ENCODE assay signal across 19 cellular contexts in the genomic region with DNA sequence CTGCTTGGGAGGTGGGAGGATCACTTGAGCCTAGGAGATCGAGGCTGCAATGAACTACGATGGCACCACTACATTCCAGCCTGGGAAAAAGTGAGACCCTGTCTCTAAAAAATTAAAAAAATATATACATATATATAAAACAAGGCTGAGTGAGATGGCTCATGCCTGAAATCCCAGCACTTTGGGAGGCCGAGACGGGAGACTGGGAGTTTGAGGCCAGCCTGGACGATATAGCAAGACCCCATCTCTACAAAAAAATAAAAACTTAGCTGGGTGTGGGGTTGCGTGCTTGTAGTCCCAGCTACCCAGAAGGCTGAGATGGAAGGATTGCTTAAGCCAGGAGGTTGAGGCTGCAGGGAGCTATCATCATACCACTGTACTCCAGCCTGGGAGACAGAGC.
DNase-seq lines count a peak whose midpoint lies in the region; ATAC-seq lines count a peak whose summit lies in the region.
"Had no signal": no experiment of that assay in that cellular context is flagged by ENCODE, and none has a peak within 500 bp of the region (broad histone marks: within the 10 kb centered on the region; RNA-seq: fewer than 3 reads in every experiment).

No MANE protein-coding gene starts in this region.

- no peak for DNase-seq in activated CD4-positive, alpha-beta T cell treated with anti-CD3 and anti-CD28 coated beads, Interleukin-2, amount 10 ng/mL, durations not matched to agents 7 days and 5 days
- DNase-seq in activated CD4-positive, alpha-beta T cell treated with anti-CD3 and anti-CD28 coated beads for 48 hours, result no peak
- DNase-seq in CD8-positive, alpha-beta memory T cell, result no peak
- DNase-seq in activated naive CD8-positive, alpha-beta T cell treated with anti-CD3 and anti-CD28 coated beads for 36 hours, result no peak
- DNase-seq in naive thymus-derived CD4-positive, alpha-beta T cell, result no peak
- DNase-seq in NCI-H446 (lab: John Stamatoyannopoulos, UW) (no peak), ureter (ENCODE audit: low spot score) (no peak), NCI-H1436 treated with DMSO at 0.1 percent for 48 hours (lab: John Stamatoyannopoulos, UW) (no peak)
- DNase-seq: amygdala, DMS53, H9, NCI-H1105 treated with DMSO at 0.1 percent for 48 hours, NCI-H2171, NCI-H774, substantia nigra had no signal

- H3K4me1 Mint-ChIP-seq in activated CD4-positive, alpha-beta T cell treated with anti-CD3 and anti-CD28 coated beads, Interleukin-2, amount 10 ng/mL, durations not matched to agents 7 days and 5 days, result peaks cover 79% of the 10 kb centered on the region
- H3K4me1 Mint-ChIP-seq in CD8-positive, alpha-beta memory T cell, result peaks cover 53 to 77% (median 61%) of the 10 kb centered on the region in 3 donors
- peaks cover 71% of the 10 kb centered on the region for H3K4me1 Mint-ChIP-seq in activated naive CD8-positive, alpha-beta T cell treated with anti-CD3 and anti-CD28 coated beads for 36 hours
- H3K4me1 Mint-ChIP-seq in naive thymus-derived CD4-positive, alpha-beta T cell, result peaks cover 27 to 85% (median 69%) of the 10 kb centered on the region in 7 donors
- H3K4me1 Mint-ChIP-seq: mesothelial cell of epicardium had no signal

- POLR2A ChIA-PET in activated CD4-positive, alpha-beta T cell treated with anti-CD3 and anti-CD28 coated beads, Interleukin-2, amount 10 ng/mL, durations not matched to agents 7 days and 5 days (lab: Charles Lee), result interaction anchor here (0.6 kb wide), 1 partner anchor 22 kb away, joined by 3 read pairs; no protein-coding TSS in a partner anchor
- POLR2A ChIA-PET in CD8-positive, alpha-beta memory T cell (lab: Charles Lee), result no interaction called here
- POLR2A ChIA-PET in naive thymus-derived CD4-positive, alpha-beta T cell (lab: Charles Lee), result interaction anchor here (0.6 to 1.1 kb wide), 2 partner anchors 9 to 97 kb away, joined by 3 read pairs; no protein-coding TSS in a partner anchor

- no peaks in the 10 kb centered on the region for H3K9me3 ChIP-seq in CD8-positive, alpha-beta memory T cell (ENCODE audit: low read length)
- H3K9me3 ChIP-seq in naive thymus-derived CD4-positive, alpha-beta T cell (ENCODE audit: control insufficient read depth in 2 of 3, low read length in 3 of 3), result no peaks in the 10 kb centered on the region

- peak overlapping the region; percentile 41 for H3K27ac Mint-ChIP-seq in activated CD4-positive, alpha-beta T cell treated with anti-CD3 and anti-CD28 coated beads, Interleukin-2, amount 10 ng/mL, durations not matched to agents 7 days and 5 days
- peak overlapping the region in 5 of 8 donors; percentile 58 to 94 (median 89) for H3K27ac Mint-ChIP-seq in CD8-positive, alpha-beta memory T cell
- H3K27ac Mint-ChIP-seq in activated naive CD8-positive, alpha-beta T cell treated with anti-CD3 and anti-CD28 coated beads for 36 hours, result peak overlapping the region; percentile 88
- peak overlapping the region in 6 of 9 donors; percentile 24 to 88 (median 84) for H3K27ac Mint-ChIP-seq in naive thymus-derived CD4-positive, alpha-beta T cell
- H3K27ac Mint-ChIP-seq: H9, mesothelial cell of epicardium had no signal

- H3K36me3 ChIP-seq in CD8-positive, alpha-beta memory T cell (ENCODE audit: insufficient read depth, low read length), result peaks cover 24% of the 10 kb centered on the region
- peaks cover 8 to 50% (median 10%) of the 10 kb centered on the region in 3 experiments for H3K36me3 ChIP-seq in naive thymus-derived CD4-positive, alpha-beta T cell (ENCODE audit: control insufficient read depth in 2 of 3, insufficient read depth in 3 of 3, low read length in 3 of 3)
- H3K36me3 ChIP-seq: cardiac muscle cell had no signal

- H3K4me3 ChIP-seq in CD8-positive, alpha-beta memory T cell (ENCODE audit: low read length), result no peak overlapping the region
- no peak overlapping the region for H3K4me3 ChIP-seq in naive thymus-derived CD4-positive, alpha-beta T cell (ENCODE audit: low read length)
- H3K4me3 ChIP-seq: cardiac muscle cell, GM12878 had no signal

- peaks cover 58% of the 10 kb centered on the region for H3K4me1 ChIP-seq in CD8-positive, alpha-beta memory T cell (ENCODE audit: insufficient read depth, low read length)
- H3K4me1 ChIP-seq in naive thymus-derived CD4-positive, alpha-beta T cell (ENCODE audit: control insufficient read depth in 2 of 2, insufficient read depth in 2 of 2, low read length in 2 of 2), result peaks cover 29 to 38% of the 10 kb centered on the region in 2 donors

- peaks cover 78% of the 10 kb centered on the region for H3K36me3 Mint-ChIP-seq in activated CD4-positive, alpha-beta T cell treated with anti-CD3 and anti-CD28 coated beads, Interleukin-2, amount 10 ng/mL, durations not matched to agents 7 days and 5 days (ENCODE audit: low read depth)
- H3K36me3 Mint-ChIP-seq in CD8-positive, alpha-beta memory T cell, result peaks cover 0 to 67% (median 11%) of the 10 kb centered on the region in 3 donors
- H3K36me3 Mint-ChIP-seq in activated naive CD8-positive, alpha-beta T cell treated with anti-CD3 and anti-CD28 coated beads for 36 hours, result peaks cover 89% of the 10 kb centered on the region
- peaks cover 3 to 59% (median 31%) of the 10 kb centered on the region in 5 donors for H3K36me3 Mint-ChIP-seq in naive thymus-derived CD4-positive, alpha-beta T cell

- no peaks in the 10 kb centered on the region for H3K27me3 ChIP-seq in CD8-positive, alpha-beta memory T cell (ENCODE audit: insufficient read depth, low read length, poor library complexity, severe bottlenecking)
- no peaks in the 10 kb centered on the region for H3K27me3 ChIP-seq in naive thymus-derived CD4-positive, alpha-beta T cell (ENCODE audit: control insufficient read depth in 2 of 2, insufficient read depth in 2 of 2, low read length in 2 of 2)
- H3K27me3 ChIP-seq: cardiac muscle cell had no signal

- CTCF ChIA-PET in activated CD4-positive, alpha-beta T cell treated with anti-CD3 and anti-CD28 coated beads, Interleukin-2, amount 10 ng/mL, durations not matched to agents 7 days and 5 days (lab: Charles Lee), result interaction anchor here (0.6 to 1.4 kb wide), 8 partner anchors 16 to 902 kb away, joined by 3 to 4 read pairs (median 3); no protein-coding TSS in a partner anchor
- CTCF ChIA-PET in CD8-positive, alpha-beta memory T cell (lab: Charles Lee), result interaction anchor here (1.0 kb wide), 1 partner anchor 136 kb away, joined by 3 read pairs; no protein-coding TSS in a partner anchor
- CTCF ChIA-PET in naive thymus-derived CD4-positive, alpha-beta T cell (lab: Charles Lee), result no interaction called here

- H3K4me3 Mint-ChIP-seq in activated CD4-positive, alpha-beta T cell treated with anti-CD3 and anti-CD28 coated beads, Interleukin-2, amount 10 ng/mL, durations not matched to agents 7 days and 5 days, result no peak overlapping the region
- no peak overlapping the region for H3K4me3 Mint-ChIP-seq in CD8-positive, alpha-beta memory T cell
- no peak overlapping the region for H3K4me3 Mint-ChIP-seq in activated naive CD8-positive, alpha-beta T cell treated with anti-CD3 and anti-CD28 coated beads for 36 hours
- no peak overlapping the region for H3K4me3 Mint-ChIP-seq in naive thymus-derived CD4-positive, alpha-beta T cell
- H3K4me3 Mint-ChIP-seq: H9, mesothelial cell of epicardium, neural crest cell had no signal

- no peak for ATAC-seq in naive thymus-derived CD4-positive, alpha-beta T cell
- ATAC-seq: GM12878 had no signal

- H3K27ac ChIP-seq in CD8-positive, alpha-beta memory T cell (ENCODE audit: low read depth, low read length), result peak overlapping the region; percentile 78
- no peak overlapping the region for H3K27ac ChIP-seq in naive thymus-derived CD4-positive, alpha-beta T cell (ENCODE audit: low read depth, low read length)
- H3K27ac ChIP-seq: cardiac muscle cell had no signal

- intact Hi-C loops in naive thymus-derived CD4-positive, alpha-beta T cell (cut with micrococcal nuclease), result loop anchor here (1.0 to 10.0 kb wide), 4 partner anchors 23 to 201 kb away; partner anchors contain the start of gene CARD11 (in 1 of the 2)

- H3K9me3 Mint-ChIP-seq in activated CD4-positive, alpha-beta T cell treated with anti-CD3 and anti-CD28 coated beads, Interleukin-2, amount 10 ng/mL, durations not matched to agents 7 days and 5 days, result peaks cover 3% of the 10 kb centered on the region
- H3K9me3 Mint-ChIP-seq in CD8-positive, alpha-beta memory T cell, result no peaks in the 10 kb centered on the region
- H3K9me3 Mint-ChIP-seq in activated naive CD8-positive, alpha-beta T cell treated with anti-CD3 and anti-CD28 coated beads for 36 hours, result peaks cover 6% of the 10 kb centered on the region
- peaks cover 0 to 6% (median 2%) of the 10 kb centered on the region in 11 donors for H3K9me3 Mint-ChIP-seq in naive thymus-derived CD4-positive, alpha-beta T cell
- H3K9me3 Mint-ChIP-seq: neural crest cell had no signal

- H3K27me3 Mint-ChIP-seq in activated CD4-positive, alpha-beta T cell treated with anti-CD3 and anti-CD28 coated beads, Interleukin-2, amount 10 ng/mL, durations not matched to agents 7 days and 5 days, result no peaks in the 10 kb centered on the region
- no peaks in the 10 kb centered on the region for H3K27me3 Mint-ChIP-seq in CD8-positive, alpha-beta memory T cell
- no peaks in the 10 kb centered on the region for H3K27me3 Mint-ChIP-seq in activated naive CD8-positive, alpha-beta T cell treated with anti-CD3 and anti-CD28 coated beads for 36 hours
- no peaks in the 10 kb centered on the region for H3K27me3 Mint-ChIP-seq in naive thymus-derived CD4-positive, alpha-beta T cell
